Comparison of ENCODE assay signal across 22 cellular contexts in genomic region chr6:131413191-131413830, GRCh38.
DNase-seq lines count a peak whose midpoint lies in the region; ATAC-seq and TF ChIP-seq lines count a peak whose summit lies in the region.
"Had no signal": no experiment of that assay in that cellular context is flagged by ENCODE, and none has a peak within 500 bp of the region (broad histone marks: within the 10 kb centered on the region; RNA-seq: fewer than 3 reads in every experiment).

No MANE protein-coding gene starts in this region.

- TF ChIP-seq CTCF in epithelial cell of esophagus (IDR thresholded peaks at IDR 0.05; ENCODE audit: insufficient read depth, low read depth, low read length, missing control alignments) (no peak), SK-N-SH (IDR thresholded peaks at IDR 0.05) (no peak)

- WGBS in SK-N-SH (ENCODE audit: low lambda C conversion rate): 21% methylated on average over 4 of the region's 4 CpGs

- H3K36me3 ChIP-seq in SK-N-SH (replicated peaks in 1 of 2; ENCODE audit: control insufficient read depth in 1 of 2, insufficient read depth in 2 of 2, low read length in 1 of 2): no peaks in the 10 kb centered on the region
- H3K36me3 ChIP-seq: BLaER1, SJCRH30 had no signal

- no peaks in the 10 kb centered on the region for H3F3A ChIP-seq in SK-N-SH (replicated peaks; ENCODE audit: insufficient read depth)

- no peaks in the 10 kb centered on the region for H3K27me3 ChIP-seq in SK-N-SH (ENCODE audit: insufficient read depth)
- H3K27me3 ChIP-seq: BLaER1, SJCRH30 had no signal

- H3K9me2 ChIP-seq in SK-N-SH: no peaks in the 10 kb centered on the region

- no peaks in the 10 kb centered on the region for H3K27me3 Mint-ChIP-seq in activated CD4-positive, alpha-beta T cell treated with anti-CD3 and anti-CD28 coated beads, Interleukin-2, amount 10 ng/mL, durations not matched to agents 24 days and 14 days
- no peaks in the 10 kb centered on the region for H3K27me3 Mint-ChIP-seq in stimulated activated naive CD8-positive, alpha-beta T cell treated with anti-CD3 and anti-CD28 coated beads, Interleukin-15, amount 100 ng/mL, for 72 hours
- H3K27me3 Mint-ChIP-seq: CD4-positive, CD25-positive, alpha-beta regulatory T cell had no signal

- intact Hi-C loops in activated CD4-positive, alpha-beta T cell treated with anti-CD3 and anti-CD28 coated beads, Interleukin-2, amount 10 ng/mL, durations not matched to agents 24 days and 14 days (cut with micrococcal nuclease): no loop called here

- H3K9me3 Mint-ChIP-seq in activated CD4-positive, alpha-beta T cell treated with anti-CD3 and anti-CD28 coated beads, Interleukin-2, amount 10 ng/mL, durations not matched to agents 24 days and 14 days: peaks cover 16% of the 10 kb centered on the region
- peaks cover 12 to 14% of the 10 kb centered on the region in 2 donors for H3K9me3 Mint-ChIP-seq in stimulated activated naive CD8-positive, alpha-beta T cell treated with anti-CD3 and anti-CD28 coated beads, Interleukin-15, amount 100 ng/mL, for 72 hours
- peaks cover 7% of the 10 kb centered on the region for H3K9me3 Mint-ChIP-seq in stimulated activated effector memory CD8-positive, alpha-beta T cell treated with anti-CD3 and anti-CD28 coated beads, Interleukin-12 subunit alpha, Interleukin-12 subunit beta, amount 100 ng/mL, for 72 hours

- peaks cover 18% of the 10 kb centered on the region for H3K4me1 Mint-ChIP-seq in activated CD4-positive, alpha-beta T cell treated with anti-CD3 and anti-CD28 coated beads, Interleukin-2, amount 10 ng/mL, durations not matched to agents 24 days and 14 days
- peaks cover 17% of the 10 kb centered on the region for H3K4me1 Mint-ChIP-seq in stimulated activated naive CD8-positive, alpha-beta T cell treated with anti-CD3 and anti-CD28 coated beads, Interleukin-15, amount 100 ng/mL, for 72 hours
- H3K4me1 Mint-ChIP-seq in stimulated activated effector memory CD8-positive, alpha-beta T cell treated with anti-CD3 and anti-CD28 coated beads, Interleukin-12 subunit alpha, Interleukin-12 subunit beta, amount 100 ng/mL, for 72 hours: no peaks in the 10 kb centered on the region

- peak overlapping the region; percentile 45 for H3K27ac Mint-ChIP-seq in activated CD4-positive, alpha-beta T cell treated with anti-CD3 and anti-CD28 coated beads, Interleukin-2, amount 10 ng/mL, durations not matched to agents 24 days and 14 days
- no peak overlapping the region for H3K27ac Mint-ChIP-seq in stimulated activated naive CD8-positive, alpha-beta T cell treated with anti-CD3 and anti-CD28 coated beads, Interleukin-15, amount 100 ng/mL, for 72 hours
- no peak overlapping the region for H3K27ac Mint-ChIP-seq in stimulated activated effector memory CD8-positive, alpha-beta T cell treated with anti-CD3 and anti-CD28 coated beads, Interleukin-12 subunit alpha, Interleukin-12 subunit beta, amount 100 ng/mL, for 72 hours
- H3K27ac Mint-ChIP-seq: CD4-positive, CD25-positive, alpha-beta regulatory T cell had no signal

- no peaks in the 10 kb centered on the region for H3K4me1 ChIP-seq in SK-N-SH (ENCODE audit: control insufficient read depth in 1 of 2, insufficient read depth in 2 of 2, low read depth in 1 of 2, low read length in 1 of 2)
- H3K4me1 ChIP-seq: SJCRH30 had no signal

- no peak for TF ChIP-seq EP300 in SK-N-SH (IDR thresholded peaks at IDR 0.05; ENCODE audit: borderline replicate concordance in 1 of 2, low read depth in 1 of 2, low read length in 1 of 2)

- H2AFZ ChIP-seq in SK-N-SH (ENCODE audit: low read depth): no peak overlapping the region

- H3K9me3 ChIP-seq in SK-N-SH: no peaks in the 10 kb centered on the region
- H3K9me3 ChIP-seq: SJCRH30 had no signal

- POLR2A ChIA-PET in SK-N-SH (lab: Yijun Ruan, JAX): no interaction called here

- no peaks in the 10 kb centered on the region for H3K79me2 ChIP-seq in SK-N-SH (ENCODE audit: insufficient read depth)

- H4K20me1 ChIP-seq in SK-N-SH (ENCODE audit: insufficient read depth): no peaks in the 10 kb centered on the region
- H4K20me1 ChIP-seq: BLaER1 had no signal

- TF ChIP-seq RAD21 in SK-N-SH (IDR thresholded peaks at IDR 0.05; ENCODE audit: low read length): no peak

- H3K9ac ChIP-seq in SK-N-SH: no peak overlapping the region
- H3K9ac ChIP-seq: BLaER1 had no signal

- CTCF ChIA-PET in SK-N-SH (lab: Yijun Ruan, JAX): no interaction called here

- no peak overlapping the region for H3K27ac ChIP-seq in SK-N-SH (ENCODE audit: low read depth in 2 of 2, low read length in 1 of 2)
- H3K27ac ChIP-seq: BLaER1, SJCRH30 had no signal

- no peak overlapping the region for H3K4me3 Mint-ChIP-seq in activated CD4-positive, alpha-beta T cell treated with anti-CD3 and anti-CD28 coated beads, Interleukin-2, amount 10 ng/mL, durations not matched to agents 24 days and 14 days
- H3K4me3 Mint-ChIP-seq in stimulated activated naive CD8-positive, alpha-beta T cell treated with anti-CD3 and anti-CD28 coated beads, Interleukin-15, amount 100 ng/mL, for 72 hours: no peak overlapping the region
- H3K4me3 Mint-ChIP-seq in stimulated activated effector memory CD8-positive, alpha-beta T cell treated with anti-CD3 and anti-CD28 coated beads, Interleukin-12 subunit alpha, Interleukin-12 subunit beta, amount 100 ng/mL, for 72 hours: no peak overlapping the region
- H3K4me3 Mint-ChIP-seq: CD4-positive, CD25-positive, alpha-beta regulatory T cell had no signal

- no peak for DNase-seq in activated CD4-positive, alpha-beta T cell treated with anti-CD3 and anti-CD28 coated beads, Interleukin-2, amount 10 ng/mL, durations not matched to agents 24 days and 14 days
- no peak for DNase-seq in activated CD4-positive, alpha-beta T cell treated with anti-CD3 and anti-CD28 coated beads for 4 hours
- no peak for DNase-seq in stimulated activated naive CD8-positive, alpha-beta T cell treated with anti-CD3 and anti-CD28 coated beads, Interleukin-15, Interleukin-2, amounts not matched to agents 100 U/mL and 50 U/mL, for 24 hours
- no peak for DNase-seq in stimulated activated naive CD8-positive, alpha-beta T cell treated with anti-CD3 and anti-CD28 coated beads, Interleukin-15, amount 100 ng/mL, for 72 hours
- DNase-seq in epithelial cell of esophagus (ENCODE audit: low read depth) (peak; percentile 32), SK-N-SH (no peak), RPMI8226 (no peak)
- DNase-seq in stimulated activated effector memory CD8-positive, alpha-beta T cell treated with anti-CD3 and anti-CD28 coated beads, Interleukin-12 subunit alpha, Interleukin-12 subunit beta, amount 100 ng/mL, for 72 hours (ENCODE audit: low spot score in 2 of 2): no peak
- DNase-seq: CD4-positive, CD25-positive, alpha-beta regulatory T cell; NCI-H1048; NCI-H1417; NCI-H1694; NCI-H2029 treated with DMSO at 0.1 percent for 48 hours; NCI-H446 treated with DMSO at 0.1 percent for 48 hours; NCI-H526; NCI-H82; NK-92 treated with Interleukin-12 subunit alpha and Interleukin-12 subunit beta, amount 100 ng/mL, for 24 hours; PC-3; SJCRH30 had no signal

- H3K36me3 Mint-ChIP-seq in activated CD4-positive, alpha-beta T cell treated with anti-CD3 and anti-CD28 coated beads, Interleukin-2, amount 10 ng/mL, durations not matched to agents 24 days and 14 days (ENCODE audit: low read depth): peaks cover 27% of the 10 kb centered on the region
- H3K36me3 Mint-ChIP-seq in stimulated activated effector memory CD8-positive, alpha-beta T cell treated with anti-CD3 and anti-CD28 coated beads, Interleukin-12 subunit alpha, Interleukin-12 subunit beta, amount 100 ng/mL, for 72 hours: no peaks in the 10 kb centered on the region

- ATAC-seq in stimulated activated naive CD8-positive, alpha-beta T cell treated with anti-CD3 and anti-CD28 coated beads, Interleukin-15, Interleukin-2, amounts not matched to agents 100 U/mL and 50 U/mL, for 24 hours: peak; percentile 43
- no peak for ATAC-seq in stimulated activated naive CD8-positive, alpha-beta T cell treated with anti-CD3 and anti-CD28 coated beads, Interleukin-15, amount 100 ng/mL, for 72 hours
- ATAC-seq in stimulated activated effector memory CD8-positive, alpha-beta T cell treated with anti-CD3 and anti-CD28 coated beads, Interleukin-12 subunit alpha, Interleukin-12 subunit beta, amount 100 ng/mL, for 72 hours: peak; percentile 71
- ATAC-seq: HCT116, PC-3, Right ventricle myocardium inferior had no signal

- H3K4me3 ChIP-seq in epithelial cell of esophagus (ENCODE audit: low read length) (no peak overlapping the region), SK-N-SH (ENCODE audit: low read depth in 2 of 2, low read length in 1 of 2) (no peak overlapping the region)
- H3K4me3 ChIP-seq: BLaER1, SJCRH30 had no signal

- H3K4me2 ChIP-seq in SK-N-SH: no peak overlapping the region
- H3K4me2 ChIP-seq: BLaER1 had no signal

TF ChIP-seq in SK-N-SH, 30 proteins besides CTCF, POLR2A, EP300 and RAD21:
- TF ChIP-seq USF1 (IDR thresholded peaks at IDR 0.05; ENCODE audit: borderline replicate concordance, low read depth) (no peak), TCF12 (IDR thresholded peaks at IDR 0.05) (no peak), SMC3 (IDR thresholded peaks at IDR 0.05; ENCODE audit: low read depth, low read length) (no peak), TEAD4 (IDR thresholded peaks at IDR 0.05; ENCODE audit: borderline replicate concordance, insufficient read depth) (no peak), FOXJ3 (CRISPR knock-in tag; IDR thresholded peaks at IDR 0.05) (no peak), JUND (IDR thresholded peaks at IDR 0.05) (no peak), NFIC (IDR thresholded peaks at IDR 0.05; ENCODE audit: borderline replicate concordance) (no peak), GABPA (IDR thresholded peaks at IDR 0.05; ENCODE audit: low read depth) (no peak), CHD2 (IDR thresholded peaks at IDR 0.05; ENCODE audit: low read length, partially characterized antibody) (no peak), MAX (IDR thresholded peaks at IDR 0.05; ENCODE audit: low read depth) (no peak), USF2 (IDR thresholded peaks at IDR 0.05; ENCODE audit: borderline replicate concordance, low read depth, low read length) (no peak)
